Comparison of ENCODE assay signal across 9 cellular contexts in the genomic region with DNA sequence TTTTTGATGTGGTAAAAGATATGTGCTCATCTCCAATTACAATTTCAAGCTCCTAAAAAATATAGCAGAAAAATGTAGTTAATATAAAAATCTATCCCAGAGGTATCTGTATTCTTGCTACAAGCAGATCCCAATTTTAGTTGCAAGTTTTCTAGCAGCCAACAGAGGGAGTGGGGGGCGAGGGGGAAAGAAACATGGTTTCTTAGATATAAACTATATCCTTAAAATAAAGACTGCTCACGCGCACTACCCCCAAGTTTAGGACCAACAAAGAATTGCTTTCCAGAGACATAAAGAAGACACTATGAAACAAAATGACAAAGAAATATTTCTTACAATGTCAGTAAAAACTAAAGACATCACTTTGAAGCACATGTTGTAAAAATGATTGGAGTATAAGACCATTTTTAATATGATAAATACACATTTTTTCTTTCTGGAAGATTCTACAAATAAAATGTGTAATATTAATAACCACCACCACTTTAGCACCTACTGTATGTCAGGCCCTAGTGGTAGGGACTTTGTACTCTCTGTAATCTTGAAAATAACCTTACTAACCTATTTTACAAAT. TPM values are rescaled to one million over a fixed set of nuclear protein-coding genes. Genes with fewer than 3 reads are reported as not detected.
DNase-seq lines count a peak whose midpoint lies in the region; TF ChIP-seq lines count a peak whose summit lies in the region.
"Had no signal": no experiment of that assay in that cellular context is flagged by ENCODE, and none has a peak within 500 bp of the region (broad histone marks: within the 10 kb centered on the region; RNA-seq: fewer than 3 reads in every experiment).

No MANE protein-coding gene starts in this region.

- no peak overlapping the region for H3K4me3 ChIP-seq in PC-9
- H3K4me3 ChIP-seq in fibroblast of mammary gland (ENCODE audit: control insufficient read depth, low read depth, low read length), result no peak overlapping the region
- no peak overlapping the region for H3K4me3 ChIP-seq in adrenal gland

- TF ChIP-seq POLR2A in adrenal gland (IDR thresholded peaks at IDR 0.05), result no peak

- H3K9me3 Mint-ChIP-seq in activated T-helper 1 cell treated with anti-CD3 and anti-CD28 coated beads, Interleukin-12 subunit alpha, Interleukin-12 subunit beta, Interleukin-2, Interleukin-4 antibody, amounts not matched to agents 30 ng/mL and 10 ng/mL and 1 ng/mL, durations not matched to agents 14 hours and 24 hours and 36 hours, result no peaks in the 10 kb centered on the region

- peaks cover 60% of the 10 kb centered on the region for H3K36me3 Mint-ChIP-seq in activated T-helper 1 cell treated with anti-CD3 and anti-CD28 coated beads, Interleukin-12 subunit alpha, Interleukin-12 subunit beta, Interleukin-2, Interleukin-4 antibody, amounts not matched to agents 30 ng/mL and 10 ng/mL and 1 ng/mL, durations not matched to agents 14 hours and 24 hours and 36 hours (ENCODE audit: low read depth)

- H3K4me2 ChIP-seq in PC-9, result no peak overlapping the region

- H3K27me3 Mint-ChIP-seq in activated T-helper 1 cell treated with anti-CD3 and anti-CD28 coated beads, Interleukin-12 subunit alpha, Interleukin-12 subunit beta, Interleukin-2, Interleukin-4 antibody, amounts not matched to agents 30 ng/mL and 10 ng/mL and 1 ng/mL, durations not matched to agents 14 hours and 24 hours and 36 hours (ENCODE audit: insufficient read depth), result no peaks in the 10 kb centered on the region

- no peak overlapping the region for H3K4me3 Mint-ChIP-seq in activated T-helper 1 cell treated with anti-CD3 and anti-CD28 coated beads, Interleukin-12 subunit alpha, Interleukin-12 subunit beta, Interleukin-2, Interleukin-4 antibody, amounts not matched to agents 30 ng/mL and 10 ng/mL and 1 ng/mL, durations not matched to agents 14 hours and 24 hours and 36 hours

- H3K27ac ChIP-seq in PC-9 (no peak overlapping the region), adrenal gland (no peak overlapping the region)

- peaks cover 18% of the 10 kb centered on the region for H3K79me2 ChIP-seq in PC-9 (ENCODE audit: low read depth)

- H3F3A ChIP-seq in PC-9 (ENCODE audit: insufficient read depth, low read depth), result peaks cover 6% of the 10 kb centered on the region; the same call in 1 of the 2 replicates

- intact Hi-C loops in PC-9 (cut with micrococcal nuclease; ENCODE audit: unreplicated experiment) (loop anchor here (1.0 kb wide), 1 partner anchor 66 kb away; a partner anchor contains a TSS), adrenal gland (cut with DNase I) (no loop called here)
- intact Hi-C loops in activated T-helper 1 cell treated with anti-CD3 and anti-CD28 coated beads, Interleukin-12 subunit alpha, Interleukin-12 subunit beta, Interleukin-2, Interleukin-4 antibody, amounts not matched to agents 30 ng/mL and 10 ng/mL and 1 ng/mL, durations not matched to agents 14 hours and 24 hours and 36 hours (cut with micrococcal nuclease), result no loop called here

- peak; percentile 56 for TF ChIP-seq CTCF in PC-9 (conservative IDR thresholded peaks at IDR 0.05)
- TF ChIP-seq CTCF in fibroblast of mammary gland (conservative IDR thresholded peaks at IDR 0.05; ENCODE audit: control insufficient read depth, insufficient read depth, low read depth, low read length), result peak; percentile 43
- peak in 1 of 6 experiments; percentile 14 for TF ChIP-seq CTCF in adrenal gland (IDR thresholded peaks at IDR 0.05)

- H3K36me3 ChIP-seq in PC-9 (ENCODE audit: low read depth), result peaks cover 30% of the 10 kb centered on the region
- H3K36me3 ChIP-seq in adrenal gland (replicated peaks in 1 of 2), result peaks cover 0 to 35% of the 10 kb centered on the region in 2 donors

- no peaks in the 10 kb centered on the region for H4K20me1 ChIP-seq in PC-9 (ENCODE audit: insufficient read depth)

- peaks cover 36% of the 10 kb centered on the region for H3K4me1 Mint-ChIP-seq in activated T-helper 1 cell treated with anti-CD3 and anti-CD28 coated beads, Interleukin-12 subunit alpha, Interleukin-12 subunit beta, Interleukin-2, Interleukin-4 antibody, amounts not matched to agents 30 ng/mL and 10 ng/mL and 1 ng/mL, durations not matched to agents 14 hours and 24 hours and 36 hours (ENCODE audit: low read depth)

- BruUV-seq in PC-9 (replicated peaks; lab: Mats Ljungman, UMichigan), result no TSS peak

- DNase-seq in AG08395 (ENCODE audit: low spot score) (peak; percentile 30), ELR (ENCODE audit: low read depth) (peak; percentile 68), PC-9 (no peak), fibroblast of mammary gland (ENCODE audit: low read depth) (peak; percentile 27), adrenal gland (no peak), NCI-H1105 treated with DMSO at 0.1 percent for 48 hours (lab: John Stamatoyannopoulos, UW) (no peak), DMS79 treated with DMSO at 0.1 percent for 48 hours (lab: John Stamatoyannopoulos, UW) (no peak)
- no peak for DNase-seq in activated T-helper 1 cell treated with anti-CD3 and anti-CD28 coated beads, Interleukin-12 subunit alpha, Interleukin-12 subunit beta, Interleukin-2, Interleukin-4 antibody, amounts not matched to agents 30 ng/mL and 10 ng/mL and 1 ng/mL, durations not matched to agents 14 hours and 24 hours and 36 hours (ENCODE audit: low spot score)
- DNase-seq: NCI-H446 had no signal

- CTCF ChIA-PET in PC-9 (lab: Charles Lee), result interaction anchor here (0.6 kb wide), 1 partner anchor 11 kb away, joined by 3 read pairs; no protein-coding TSS in a partner anchor

- H3K9me3 ChIP-seq in PC-9 (ENCODE audit: insufficient read depth, low read depth) (no peaks in the 10 kb centered on the region), adrenal gland (replicated peaks in 1 of 3) (no peaks in the 10 kb centered on the region)

- no peak overlapping the region for H2AFZ ChIP-seq in PC-9

- H3K27me3 ChIP-seq in PC-9 (ENCODE audit: insufficient read depth, low read depth) (no peaks in the 10 kb centered on the region), adrenal gland (no peaks in the 10 kb centered on the region)

- H3K4me1 ChIP-seq in PC-9 (replicated peaks; ENCODE audit: insufficient read depth) (0 out of 2 replicates have a peak, but pooled peaks cover 11% of the 10 kb centered on the region), adrenal gland (replicated peaks in 1 of 2) (peaks cover 0 to 13% of the 10 kb centered on the region in 2 donors)

- H3K9me2 ChIP-seq in PC-9 (ENCODE audit: insufficient read depth), result no peaks in the 10 kb centered on the region

- 84 to 94% (median 90%) methylated on average over 3 of the region's 3 CpGs for WGBS in adrenal gland, 4 donors

- H3K27ac Mint-ChIP-seq in activated T-helper 1 cell treated with anti-CD3 and anti-CD28 coated beads, Interleukin-12 subunit alpha, Interleukin-12 subunit beta, Interleukin-2, Interleukin-4 antibody, amounts not matched to agents 30 ng/mL and 10 ng/mL and 1 ng/mL, durations not matched to agents 14 hours and 24 hours and 36 hours, result no peak overlapping the region

- POLR2A ChIA-PET in PC-9 (lab: Charles Lee; ENCODE audit: unreplicated experiment), result no interaction called here

RNA-seq across cellular contexts. Expression of a gene that starts 5.4 kb away (rescaled TPM):
- total RNA-seq in PC-9 (2021), result 53.8 and 91.4 TPM in 2 replicates
- 79.4 and 85.1 TPM in 2 replicates for total RNA-seq in activated T-helper 1 cell treated with anti-CD3 and anti-CD28 coated beads, Interleukin-12 subunit alpha, Interleukin-12 subunit beta, Interleukin-2, Interleukin-4 antibody, amounts not matched to agents 30 ng/mL and 10 ng/mL and 1 ng/mL, durations not matched to agents 14 hours and 24 hours and 36 hours
- 10 to 100 TPM in 7 of 8 donors, 1 to 10 TPM in 1; 4.4 to 23.3 (median 16.7) TPM for total RNA-seq in adrenal gland
- 10 to 100 TPM; 20.7 to 38.7 (median 30.0) TPM for polyA plus RNA-seq in adrenal gland

Comparison
In these comparisons a context has a peak if more than half of its experiments do, and no peak if none do; other contexts are left out.
1. DNase-seq: peak in AG08395 (single experiment), ELR (single experiment) and fibroblast of mammary gland (single experiment); none in PC-9 (0 of 2), activated T-helper 1 cell treated with anti-CD3 and anti-CD28 coated beads, Interleukin-12 subunit alpha, Interleukin-12 subunit beta, Interleukin-2, Interleukin-4 antibody, amounts not matched to agents 30 ng/mL and 10 ng/mL and 1 ng/mL, durations not matched to agents 14 hours and 24 hours and 36 hours (single experiment), adrenal gland (0 of 7), NCI-H1105 treated with DMSO at 0.1 percent for 48 hours (single experiment) and DMS79 treated with DMSO at 0.1 percent for 48 hours (single experiment).